Comparison of ENCODE assay signal across 8 cellular contexts in the genomic region with DNA sequence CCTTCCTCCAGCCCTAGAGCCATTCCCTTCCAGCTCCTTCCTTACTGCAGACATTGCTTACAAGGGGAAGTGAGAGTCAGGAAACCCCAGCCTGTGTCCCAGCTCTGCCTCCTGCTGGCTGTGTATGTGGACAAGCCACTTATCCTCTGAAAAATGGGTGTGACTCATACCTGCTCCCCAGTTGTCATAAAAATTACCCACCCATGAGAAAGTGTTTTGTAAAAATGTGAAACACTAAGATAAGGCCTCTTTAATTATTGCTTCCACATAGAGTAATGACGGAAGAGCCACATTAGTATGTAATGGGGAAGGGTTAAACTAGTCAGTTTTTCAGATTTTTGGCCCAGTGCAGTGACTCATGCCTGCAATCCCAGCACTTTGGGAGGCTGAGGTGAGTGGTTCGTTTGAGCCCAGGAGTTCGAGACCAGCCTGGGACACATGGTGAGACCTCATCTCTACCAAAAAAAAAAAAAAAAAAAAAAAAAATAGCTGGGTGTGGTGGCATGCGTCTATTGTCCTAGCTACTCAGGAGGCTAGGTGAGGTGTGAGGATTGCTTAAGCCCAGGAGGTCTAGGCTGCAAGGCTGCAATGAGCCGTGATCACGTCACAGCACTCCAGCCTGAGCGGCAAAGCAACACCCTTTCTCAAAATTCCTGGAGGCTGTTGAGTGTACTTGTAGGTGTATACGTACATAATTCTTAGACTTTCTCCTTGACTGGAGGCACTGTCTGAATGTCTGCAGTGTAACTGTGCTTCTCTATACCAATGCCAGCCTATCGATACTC.
A peak's percentile ranks its signal among the peaks of the same experiment; 100 is the strongest.
DNase-seq lines count a peak whose midpoint lies in the region; ATAC-seq and TF ChIP-seq lines count a peak whose summit lies in the region.

No MANE protein-coding gene starts in this region.

- CTCF ChIA-PET in SK-N-SH (lab: Yijun Ruan, JAX): interaction anchor here (0.5 to 3.5 kb wide), 4 partner anchors 12 to 604 kb away, joined by 3 to 13 read pairs (median 4); no protein-coding TSS in a partner anchor

- H3K9ac ChIP-seq in SK-N-SH: no peak overlapping the region

- H3K27me3 ChIP-seq in osteoblast (ENCODE audit: insufficient read depth, low read length) (peaks cover 20% of the 10 kb centered on the region), SK-N-SH (ENCODE audit: insufficient read depth) (no peaks in the 10 kb centered on the region)

- H3K79me2 ChIP-seq in osteoblast (ENCODE audit: insufficient read depth, low read length) (no peaks in the 10 kb centered on the region), SK-N-SH (ENCODE audit: insufficient read depth) (no peaks in the 10 kb centered on the region)

- no peaks in the 10 kb centered on the region for H3K36me3 Mint-ChIP-seq in endothelial cell (ENCODE audit: low read depth, unreplicated experiment)

- H3K4me2 ChIP-seq in osteoblast (ENCODE audit: insufficient read depth, low read length) (no peak overlapping the region), SK-N-SH (no peak overlapping the region)

- no peak overlapping the region for H3K27ac Mint-ChIP-seq in endothelial cell (ENCODE audit: unreplicated experiment)

- H3K4me1 Mint-ChIP-seq in endothelial cell (ENCODE audit: unreplicated experiment): no peaks in the 10 kb centered on the region

- no peak overlapping the region for H3K4me3 Mint-ChIP-seq in endothelial cell (ENCODE audit: unreplicated experiment)

- H3K36me3 ChIP-seq in osteoblast (ENCODE audit: insufficient read depth, low read length): no peaks in the 10 kb centered on the region
- H3K36me3 ChIP-seq in SK-N-SH (replicated peaks in 1 of 2; ENCODE audit: control insufficient read depth in 1 of 2, insufficient read depth in 2 of 2, low read length in 1 of 2): no peaks in the 10 kb centered on the region

- no peaks in the 10 kb centered on the region for H3F3A ChIP-seq in SK-N-SH (replicated peaks; ENCODE audit: insufficient read depth)

- H4K20me1 ChIP-seq in osteoblast (ENCODE audit: insufficient read depth, low read length) (no peaks in the 10 kb centered on the region), SK-N-SH (ENCODE audit: insufficient read depth) (no peaks in the 10 kb centered on the region)

- no peak for TF ChIP-seq POLR2A in lower leg skin (IDR thresholded peaks at IDR 0.05)

- TF ChIP-seq CTCF in GM12864 (IDR thresholded peaks at IDR 0.05; ENCODE audit: low read depth, low read length, missing control alignments) (peak; percentile 61), endothelial cell (IDR thresholded peaks at IDR 0.05; ENCODE audit: unreplicated experiment) (no peak), osteoblast (IDR thresholded peaks at IDR 0.05; ENCODE audit: extremely low read depth, low read depth, low read length) (peak; percentile 62), lower leg skin (IDR thresholded peaks at IDR 0.05) (no peak), SK-N-SH (IDR thresholded peaks at IDR 0.05) (no peak)

- no peaks in the 10 kb centered on the region for H3K9me3 Mint-ChIP-seq in endothelial cell (ENCODE audit: unreplicated experiment)

- POLR2A ChIA-PET in SK-N-SH (lab: Yijun Ruan, JAX): no interaction called here

- no peak for TF ChIP-seq RAD21 in SK-N-SH (IDR thresholded peaks at IDR 0.05; ENCODE audit: low read length)

- H3K4me3 ChIP-seq in GM12864 (ENCODE audit: low read depth, low read length) (no peak overlapping the region), osteoblast (ENCODE audit: insufficient read depth, low read length) (no peak overlapping the region), lower leg skin (ENCODE audit: low read depth, poor library complexity, severe bottlenecking) (no peak overlapping the region), SK-N-SH (ENCODE audit: low read depth in 2 of 2, low read length in 1 of 2) (no peak overlapping the region)

- H3K27ac ChIP-seq in osteoblast (ENCODE audit: low read depth, low read length) (no peak overlapping the region), SK-N-SH (ENCODE audit: low read depth in 2 of 2, low read length in 1 of 2) (no peak overlapping the region)

- 86 to 91% methylated on average over 9 of the region's 9 CpGs for WGBS in lower leg skin, 2 donors
- WGBS in SK-N-SH (ENCODE audit: low lambda C conversion rate): 62% methylated on average over 9 of the region's 9 CpGs

- H3K4me1 ChIP-seq in osteoblast (ENCODE audit: insufficient read depth, low read length) (peaks cover 12% of the 10 kb centered on the region), SK-N-SH (ENCODE audit: control insufficient read depth in 1 of 2, insufficient read depth in 2 of 2, low read depth in 1 of 2, low read length in 1 of 2) (peaks cover 0 to 11% of the 10 kb centered on the region in 2 experiments; a peak in 1 of 4 replicates)

- TF ChIP-seq EP300 in SK-N-SH (IDR thresholded peaks at IDR 0.05; ENCODE audit: borderline replicate concordance in 1 of 2, low read depth in 1 of 2, low read length in 1 of 2): no peak

- no peaks in the 10 kb centered on the region for H3K27me3 Mint-ChIP-seq in endothelial cell (ENCODE audit: unreplicated experiment)

- no peak for ATAC-seq in GM18861 (IDR thresholded peaks at IDR 0.05; ENCODE audit: unreplicated experiment)

- H3K9me2 ChIP-seq in SK-N-SH: no peaks in the 10 kb centered on the region

- intact Hi-C loops in lower leg skin (cut with DNase I; ENCODE audit: low total_unique reads): no loop called here

- H3K9me3 ChIP-seq in osteoblast (ENCODE audit: low read depth, low read length) (no peaks in the 10 kb centered on the region), SK-N-SH (no peaks in the 10 kb centered on the region)

- no peak for DNase-seq in GM12864 (ENCODE audit: low read depth)
- peak; percentile 46 for DNase-seq in NCI-H1694 treated with DMSO at 0.1 percent for 48 hours (lab: John Stamatoyannopoulos, UW)
- DNase-seq in endothelial cell (ENCODE audit: low spot score): peak; percentile 54
- DNase-seq in osteoblast (ENCODE audit: insufficient read length, low spot score, missing footprints): peak; percentile 97
- DNase-seq in activated CD4-positive, CD25-positive, alpha-beta regulatory T cell (lab: John Stamatoyannopoulos, UW): no peak
- DNase-seq in lower leg skin (ENCODE audit: low spot score in 2 of 2): no peak
- DNase-seq in SK-N-SH: no peak

- no peak overlapping the region for H2AFZ ChIP-seq in osteoblast (ENCODE audit: low read length)
- no peak overlapping the region for H2AFZ ChIP-seq in SK-N-SH (ENCODE audit: low read depth)

TF ChIP-seq in SK-N-SH, 30 proteins besides CTCF, POLR2A, EP300 and RAD21:
- TF ChIP-seq FOSL2 (IDR thresholded peaks at IDR 0.05; ENCODE audit: borderline replicate concordance, low read depth): no peak
- TF ChIP-seq NRF1 (IDR thresholded peaks at IDR 0.05; ENCODE audit: low read depth, low read length): no peak
- TF ChIP-seq SMC3 (IDR thresholded peaks at IDR 0.05; ENCODE audit: low read depth, low read length): no peak

Comparison
In these comparisons a context has a peak if more than half of its experiments do, and no peak if none do; other contexts are left out.
1. DNase-seq: peak in NCI-H1694 treated with DMSO at 0.1 percent for 48 hours (single experiment), endothelial cell (single experiment) and osteoblast (single experiment); none in GM12864 (single experiment), activated CD4-positive, CD25-positive, alpha-beta regulatory T cell (0 of 4), lower leg skin (0 of 2) and SK-N-SH (single experiment).
2. CTCF ChIP-seq: peak in GM12864 (single experiment) and osteoblast (single experiment); none in endothelial cell (single experiment), lower leg skin (0 of 3) and SK-N-SH (single experiment).